ENCODE assay signal across 15 cellular contexts in genomic region chr2:236743623-236744280, GRCh38.
DNase-seq lines count a peak whose midpoint lies in the region; ATAC-seq, FAIRE-seq and TF ChIP-seq lines count a peak whose summit lies in the region.
"Had no signal": no experiment of that assay in that cellular context is flagged by ENCODE, and none has a peak within 500 bp of the region (broad histone marks: within the 10 kb centered on the region; RNA-seq: fewer than 3 reads in every experiment).

No MANE protein-coding gene starts in this region.

- H3K27ac ChIP-seq in astrocyte (ENCODE audit: low read depth, low read length): peak overlapping the region; percentile 96
- H3K27ac ChIP-seq: right atrium auricular region had no signal

- ATAC-seq in HG03159 (IDR thresholded peaks at IDR 0.05; ENCODE audit: unreplicated experiment): no peak

- H3K36me3 ChIP-seq in astrocyte (ENCODE audit: insufficient read depth, low read length): no peaks in the 10 kb centered on the region
- H3K36me3 ChIP-seq: right atrium auricular region had no signal

- H4K20me1 ChIP-seq in astrocyte (ENCODE audit: insufficient read depth, low read length): no peaks in the 10 kb centered on the region

- H3K9me3 ChIP-seq in astrocyte (ENCODE audit: insufficient read depth, low read depth, low read length): peaks cover 3% of the 10 kb centered on the region
- H3K9me3 ChIP-seq: right atrium auricular region had no signal

- H3K27me3 Mint-ChIP-seq in astrocyte (ENCODE audit: low read depth, unreplicated experiment): no peaks in the 10 kb centered on the region

- no peaks in the 10 kb centered on the region for H3K79me2 ChIP-seq in astrocyte (ENCODE audit: insufficient read depth, low read length)

- peak overlapping the region; percentile 85 for H3K9ac ChIP-seq in astrocyte (ENCODE audit: low read length)

- peak overlapping the region; percentile 50 for H3K4me3 ChIP-seq in astrocyte (ENCODE audit: insufficient read depth, low read depth, low read length)
- H3K4me3 ChIP-seq: lung, right atrium auricular region had no signal

- no peak for TF ChIP-seq CTCF in astrocyte (IDR thresholded peaks at IDR 0.05; ENCODE audit: insufficient read depth, low read depth, low read length)

- DNase-seq in GM04504 (ENCODE audit: low read depth): peak; percentile 91
- DNase-seq in astrocyte (ENCODE audit: low read depth): peak; percentile 100
- DNase-seq in glomerular visceral epithelial cell (ENCODE audit: extremely low spot score): peak; percentile 96
- peak; percentile 72 for DNase-seq in smooth muscle cell of the brain vasculature (ENCODE audit: low read depth, low spot score)
- DNase-seq in COLO668 (lab: John Stamatoyannopoulos, UW; ENCODE audit: unreplicated experiment): no peak
- no peak for DNase-seq in activated CD4-positive, alpha-beta T cell treated with anti-CD3 and anti-CD28 coated beads, Interleukin-2, amount 50 U/mL, for 1 hour
- no peak for DNase-seq in NK-92 (lab: John Stamatoyannopoulos, UW; ENCODE audit: unreplicated experiment)
- DNase-seq: activated CD4-positive, alpha-beta T cell treated with anti-CD3 and anti-CD28 coated beads for 4 hours; glutamatergic neuron; NCI-H1092 treated with DMSO at 0.1 percent for 48 hours; NCI-H69 had no signal

- H2AFZ ChIP-seq in astrocyte (ENCODE audit: low read depth, low read length): no peak overlapping the region

- H3K27me3 ChIP-seq in astrocyte (ENCODE audit: insufficient read depth, low read length): no peaks in the 10 kb centered on the region
- H3K27me3 ChIP-seq: right atrium auricular region had no signal

- no peaks in the 10 kb centered on the region for H3K36me3 Mint-ChIP-seq in astrocyte (ENCODE audit: low read depth, unreplicated experiment)

- H3K4me2 ChIP-seq in astrocyte (ENCODE audit: low read length): peak overlapping the region; percentile 82

- H3K4me1 ChIP-seq in astrocyte (ENCODE audit: insufficient read depth, low read length): peaks cover 40% of the 10 kb centered on the region

- H3K4me3 Mint-ChIP-seq in astrocyte (ENCODE audit: unreplicated experiment): no peak overlapping the region

- peaks cover 67% of the 10 kb centered on the region for H3K4me1 Mint-ChIP-seq in astrocyte (ENCODE audit: low read depth, unreplicated experiment)

- peak; percentile 100 for FAIRE-seq in astrocyte (lab: Jason Lieb, UNC)

- peak overlapping the region; percentile 100 for H3K27ac Mint-ChIP-seq in astrocyte (ENCODE audit: unreplicated experiment)
- H3K27ac Mint-ChIP-seq: activated T-helper 2 cell treated with anti-CD3 and anti-CD28 coated beads, Interferon-gamma antibody, Interleukin-2, Interleukin-4, amounts not matched to agents 10 μg/mL and 5 μg/mL and 100 μg/mL, durations not matched to agents 14 hours and 24 hours and 36 hours had no signal

- peaks cover 2% of the 10 kb centered on the region for H3K9me3 Mint-ChIP-seq in astrocyte (ENCODE audit: unreplicated experiment)
- H3K9me3 Mint-ChIP-seq: activated T-helper 2 cell treated with anti-CD3 and anti-CD28 coated beads, Interferon-gamma antibody, Interleukin-2, Interleukin-4, amounts not matched to agents 10 μg/mL and 5 μg/mL and 100 μg/mL, durations not matched to agents 14 hours and 24 hours and 36 hours had no signal

Comparison
In these comparisons a context has a peak if more than half of its experiments do, and no peak if none do; other contexts are left out.
1. DNase-seq: peak in GM04504 (single experiment), astrocyte (single experiment), glomerular visceral epithelial cell (single experiment) and smooth muscle cell of the brain vasculature (single experiment); none in COLO668 (single experiment), activated CD4-positive, alpha-beta T cell treated with anti-CD3 and anti-CD28 coated beads, Interleukin-2, amount 50 U/mL, for 1 hour (single experiment) and NK-92 (single experiment).